In genomic region chr5:84287964-84288363, GRCh38 we compare ENCODE assay signal across 1 cellular context.
TF ChIP-seq lines count a peak whose summit lies in the region.

No MANE protein-coding gene starts in this region.

TF ChIP-seq in WTC11, 78 proteins besides CTCF, POLR2A, EP300 and RAD21 (continued from another document):
- TF ChIP-seq ZNF281 (CRISPR knock-in tag; IDR thresholded peaks at IDR 0.05), result no peak
- TF ChIP-seq ARID4B (CRISPR knock-in tag; IDR thresholded peaks at IDR 0.05; ENCODE audit: borderline replicate concordance), result no peak
